Comparison of ENCODE assay signal across 16 cellular contexts in the genomic region with DNA sequence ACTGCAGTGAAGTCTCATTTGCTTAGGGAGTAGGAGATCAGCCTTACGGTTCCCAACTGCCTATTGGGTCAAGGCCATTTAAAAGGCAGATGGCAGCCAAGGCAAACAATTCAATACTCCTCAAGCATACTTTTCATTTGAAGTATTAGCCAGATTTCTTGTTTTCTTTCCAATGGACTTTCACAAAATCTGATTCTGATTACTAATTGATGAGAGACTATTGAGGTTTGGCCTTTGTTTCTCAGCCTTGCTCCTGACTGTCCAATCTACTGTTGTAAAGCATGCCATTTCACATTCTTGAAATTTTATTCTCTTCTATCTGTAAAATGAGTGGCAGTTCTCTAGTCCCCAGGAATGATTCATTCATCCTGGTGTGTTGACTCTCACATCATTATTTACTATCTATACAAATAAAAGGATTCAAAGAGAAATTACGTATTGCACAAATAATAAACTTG.
DNase-seq lines count a peak whose midpoint lies in the region; ATAC-seq and TF ChIP-seq lines count a peak whose summit lies in the region.
"Had no signal": no experiment of that assay in that cellular context is flagged by ENCODE, and none has a peak within 500 bp of the region (broad histone marks: within the 10 kb centered on the region; RNA-seq: fewer than 3 reads in every experiment).

No MANE protein-coding gene starts in this region.

- H3K4me1 Mint-ChIP-seq in MCF 10A (ENCODE audit: insufficient read depth, unreplicated experiment): peaks cover 13% of the 10 kb centered on the region

- TF ChIP-seq CTCF in breast epithelium (IDR thresholded peaks at IDR 0.05) (no peak), MCF 10A (IDR thresholded peaks at IDR 0.05; ENCODE audit: unreplicated experiment) (no peak), omental fat pad (IDR thresholded peaks at IDR 0.05) (no peak)

- no peak overlapping the region for H3K4me3 Mint-ChIP-seq in MCF 10A (ENCODE audit: unreplicated experiment)
- H3K4me3 Mint-ChIP-seq: activated B cell treated with CpG ODN at 0.5 μM for 24 hours; activated T-helper 1 cell treated with anti-CD3 and anti-CD28 coated beads, Interleukin-12 subunit alpha, Interleukin-12 subunit beta, Interleukin-2, Interleukin-4 antibody, amounts not matched to agents 30 ng/mL and 10 ng/mL and 1 ng/mL, durations not matched to agents 14 hours and 24 hours and 36 hours had no signal

- H3K36me3 ChIP-seq in breast epithelium (no peaks in the 10 kb centered on the region), muscle layer of duodenum (ENCODE audit: control insufficient read depth in 1 of 2, insufficient read depth in 2 of 2, low read length in 2 of 2) (no peaks in the 10 kb centered on the region)

- H3K27me3 ChIP-seq in breast epithelium: no peaks in the 10 kb centered on the region
- no peaks in the 10 kb centered on the region for H3K27me3 ChIP-seq in muscle layer of duodenum (ENCODE audit: low read depth, low read length)

- POLR2A ChIA-PET in MCF 10A (lab: Yijun Ruan, JAX): no interaction called here

- H3K36me3 Mint-ChIP-seq in MCF 10A (ENCODE audit: insufficient read depth, unreplicated experiment): no peaks in the 10 kb centered on the region

- CTCF ChIA-PET in MCF 10A (lab: Yijun Ruan, JAX): interaction anchor here (1.0 kb wide), 1 partner anchor 78 kb away, joined by 4 read pairs; no protein-coding TSS in a partner anchor

- H3K27ac Mint-ChIP-seq in MCF 10A (ENCODE audit: low read depth, unreplicated experiment): no peak overlapping the region
- H3K27ac Mint-ChIP-seq: activated B cell treated with CpG ODN at 0.5 μM for 24 hours; activated T-helper 1 cell treated with anti-CD3 and anti-CD28 coated beads, Interleukin-12 subunit alpha, Interleukin-12 subunit beta, Interleukin-2, Interleukin-4 antibody, amounts not matched to agents 30 ng/mL and 10 ng/mL and 1 ng/mL, durations not matched to agents 14 hours and 24 hours and 36 hours had no signal

- H3K9me3 Mint-ChIP-seq in MCF 10A (ENCODE audit: unreplicated experiment): no peaks in the 10 kb centered on the region
- H3K9me3 Mint-ChIP-seq: activated B cell treated with CpG ODN at 0.5 μM for 24 hours had no signal

- H3K4me3 ChIP-seq in breast epithelium (no peak overlapping the region), muscle layer of duodenum (ENCODE audit: low read depth in 1 of 2, low read length in 2 of 2) (no peak overlapping the region)

- no peaks in the 10 kb centered on the region for H3K27me3 Mint-ChIP-seq in MCF 10A (ENCODE audit: insufficient read depth, unreplicated experiment)
- H3K27me3 Mint-ChIP-seq: activated B cell treated with CpG ODN at 0.5 μM for 24 hours had no signal

- DNase-seq in breast epithelium (ENCODE audit: low spot score in 2 of 2) (no peak), MCF 10A (ENCODE audit: unreplicated experiment) (no peak), dermis blood vessel endothelial cell (peak; percentile 13), NCI-H2227 treated with DMSO at 0.1 percent for 48 hours (lab: John Stamatoyannopoulos, UW) (no peak), omental fat pad (ENCODE audit: low spot score) (no peak), HK-2 (ENCODE audit: unreplicated experiment) (no peak)
- DNase-seq: activated B cell treated with CpG ODN at 0.5 μM for 24 hours; DMS 273 treated with DMSO at 0.1 percent for 48 hours; nucleus accumbens; SHP77; stimulated activated CD4-positive, alpha-beta T cell treated with anti-CD3 and anti-CD28 coated beads, Interleukin-2, amount 100 ng/mL, for 48 hours; stimulated activated naive CD4-positive, alpha-beta T cell had no signal

- H3K4me1 ChIP-seq in breast epithelium (no peaks in the 10 kb centered on the region), muscle layer of duodenum (ENCODE audit: control insufficient read depth in 1 of 2, insufficient read depth in 2 of 2, low read length in 2 of 2) (peaks cover 0 to 14% of the 10 kb centered on the region in 2 donors)

- intact Hi-C loops in breast epithelium (cut with DNase I; ENCODE audit: low total_unique reads): no loop called here
- intact Hi-C loops in MCF 10A (cut with micrococcal nuclease): no loop called here

- no peak for ATAC-seq in HG02571 (IDR thresholded peaks at IDR 0.05; ENCODE audit: unreplicated experiment)
- ATAC-seq in omental fat pad (ENCODE audit: low FRiP score): no peak
- ATAC-seq: HCT116 had no signal

- TF ChIP-seq POLR2A in breast epithelium (IDR thresholded peaks at IDR 0.05): no peak

- H3K27ac ChIP-seq in breast epithelium (peak overlapping the region; percentile 23 to 79), muscle layer of duodenum (ENCODE audit: low read length) (peak overlapping the region; percentile 41)

- H3K9me3 ChIP-seq in breast epithelium (no peaks in the 10 kb centered on the region), muscle layer of duodenum (ENCODE audit: control insufficient read depth in 1 of 2, low read length in 2 of 2) (no peaks in the 10 kb centered on the region)

- BruUV-seq in MCF 10A (replicated peaks; lab: Mats Ljungman, UMichigan): no TSS peak
